Comparison of ENCODE assay signal across 16 cellular contexts in the genomic region with DNA sequence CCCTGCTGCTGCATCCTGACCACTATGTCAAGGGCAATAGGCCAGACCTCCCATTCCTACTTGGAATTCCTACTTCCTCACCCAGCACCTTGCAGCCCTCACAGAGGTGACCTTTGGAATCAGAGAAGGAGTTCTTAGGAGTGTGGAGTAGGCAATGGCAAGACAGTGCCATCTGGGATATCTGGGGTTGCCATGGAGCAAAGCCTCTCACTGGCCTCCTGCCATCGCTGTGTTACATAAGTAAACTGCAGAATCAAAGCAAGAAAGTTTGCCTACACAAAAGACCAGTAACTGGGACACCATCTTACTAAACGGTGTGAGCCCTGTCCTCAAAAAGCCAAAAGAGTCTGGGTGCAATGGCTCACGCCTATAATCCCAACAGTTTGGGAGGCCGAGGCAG.
DNase-seq lines count a peak whose midpoint lies in the region; ATAC-seq and TF ChIP-seq lines count a peak whose summit lies in the region.
"Had no signal": no experiment of that assay in that cellular context is flagged by ENCODE, and none has a peak within 500 bp of the region (broad histone marks: within the 10 kb centered on the region; RNA-seq: fewer than 3 reads in every experiment).

No MANE protein-coding gene starts in this region.

- TF ChIP-seq POLR2A in transverse colon (IDR thresholded peaks at IDR 0.05) (no peak), lower leg skin (IDR thresholded peaks at IDR 0.05) (no peak)

- TF ChIP-seq CTCF in activated CD8-positive, alpha-beta T cell treated with anti-CD3 and anti-CD28 coated beads for 36 hours (IDR thresholded peaks at IDR 0.05) = no peak
- no peak for TF ChIP-seq CTCF in mucosa of descending colon (IDR thresholded peaks at IDR 0.05)
- TF ChIP-seq CTCF in transverse colon (IDR thresholded peaks at IDR 0.05) = no peak
- TF ChIP-seq CTCF in lower leg skin (IDR thresholded peaks at IDR 0.05) = no peak

- no peaks in the 10 kb centered on the region for H3K9me3 ChIP-seq in mucosa of descending colon
- H3K9me3 ChIP-seq in transverse colon = no peaks in the 10 kb centered on the region
- H3K9me3 ChIP-seq: Peyer's patch, suprapubic skin had no signal

- 74 to 100% methylated on average over 2 to 4 of the region's 4 CpGs for WGBS in transverse colon (ENCODE audit: low coverage in 1 of 2), 2 donors
- 75 to 81% methylated on average over 4 of the region's 4 CpGs for WGBS in lower leg skin, 2 donors

- H3K9me3 Mint-ChIP-seq in activated naive CD8-positive, alpha-beta T cell (ENCODE audit: low read depth) = no peaks in the 10 kb centered on the region
- no peaks in the 10 kb centered on the region for H3K9me3 Mint-ChIP-seq in activated naive CD8-positive, alpha-beta T cell treated with anti-CD3 and anti-CD28 coated beads, Interleukin-2, amount 50 U/mL, for 24 hours
- peaks cover 4% of the 10 kb centered on the region for H3K9me3 Mint-ChIP-seq in activated CD8-positive, alpha-beta T cell treated with anti-CD3 and anti-CD28 coated beads for 36 hours
- H3K9me3 Mint-ChIP-seq: activated B cell treated with CpG ODN at 0.5 μM for 24 hours had no signal

- DNase-seq in activated naive CD8-positive, alpha-beta T cell treated with anti-CD3 and anti-CD28 coated beads, Interleukin-2, amount 50 U/mL, for 24 hours = no peak
- no peak for DNase-seq in activated CD8-positive, alpha-beta T cell treated with anti-CD3 and anti-CD28 coated beads for 36 hours
- DNase-seq in mucosa of descending colon (peak in 2 of 3 donors; percentile 45 to 71), transverse colon (peak; percentile 43), lower leg skin (ENCODE audit: low spot score in 2 of 2) (no peak), NOMO-1 treated with dmso at 0.1 percent for 144 hours (lab: John Stamatoyannopoulos, UW; ENCODE audit: unreplicated experiment) (no peak), globus pallidus (ENCODE audit: low spot score) (no peak)
- DNase-seq: activated B cell treated with CpG ODN at 0.5 μM for 24 hours; activated CD8-positive, alpha-beta memory T cell treated with anti-CD3 and anti-CD28 coated beads, Interleukin-2, amount 50 U/mL, for 4 hours; GM23248; kidney; NCI-H1694 treated with DMSO at 0.1 percent for 48 hours; SW 1271 had no signal

- H3K4me3 Mint-ChIP-seq in activated naive CD8-positive, alpha-beta T cell = no peak overlapping the region
- no peak overlapping the region for H3K4me3 Mint-ChIP-seq in activated naive CD8-positive, alpha-beta T cell treated with anti-CD3 and anti-CD28 coated beads, Interleukin-2, amount 50 U/mL, for 24 hours
- no peak overlapping the region for H3K4me3 Mint-ChIP-seq in activated CD8-positive, alpha-beta T cell treated with anti-CD3 and anti-CD28 coated beads for 36 hours
- H3K4me3 Mint-ChIP-seq: activated B cell treated with CpG ODN at 0.5 μM for 24 hours had no signal

- TF ChIP-seq EP300 in transverse colon (IDR thresholded peaks at IDR 0.05; ENCODE audit: low read depth) = no peak

- POLR2A ChIA-PET in activated CD8-positive, alpha-beta T cell treated with anti-CD3 and anti-CD28 coated beads for 36 hours (lab: Charles Lee) = no interaction called here

- no peaks in the 10 kb centered on the region for H3K36me3 ChIP-seq in mucosa of descending colon (ENCODE audit: low read depth)
- H3K36me3 ChIP-seq in transverse colon = peaks cover 0 to 23% (median 3%) of the 10 kb centered on the region in 4 donors

- no peak overlapping the region for H3K27ac ChIP-seq in transverse colon
- H3K27ac ChIP-seq: GM23248, suprapubic skin had no signal

- CTCF ChIA-PET in activated CD8-positive, alpha-beta T cell treated with anti-CD3 and anti-CD28 coated beads for 36 hours (lab: Charles Lee) = interaction anchor here (1.1 kb wide), 1 partner anchor 111 kb away, joined by 5 read pairs; the partner anchor contains the start of gene STK10

- peaks cover 20% of the 10 kb centered on the region for H3K4me1 Mint-ChIP-seq in activated naive CD8-positive, alpha-beta T cell (ENCODE audit: low read depth)
- H3K4me1 Mint-ChIP-seq in activated naive CD8-positive, alpha-beta T cell treated with anti-CD3 and anti-CD28 coated beads, Interleukin-2, amount 50 U/mL, for 24 hours = peaks cover 17% of the 10 kb centered on the region
- peaks cover 17% of the 10 kb centered on the region for H3K4me1 Mint-ChIP-seq in activated CD8-positive, alpha-beta T cell treated with anti-CD3 and anti-CD28 coated beads for 36 hours (ENCODE audit: low read depth)
- H3K4me1 Mint-ChIP-seq: activated B cell treated with CpG ODN at 0.5 μM for 24 hours had no signal

- no peak for ATAC-seq in activated naive CD8-positive, alpha-beta T cell treated with anti-CD3 and anti-CD28 coated beads, Interleukin-2, amount 50 U/mL, for 24 hours
- no peak for ATAC-seq in activated CD8-positive, alpha-beta T cell treated with anti-CD3 and anti-CD28 coated beads for 36 hours
- peak; percentile 85 for ATAC-seq in mucosa of descending colon

- H3K4me1 ChIP-seq in mucosa of descending colon (ENCODE audit: low read depth) (peaks cover 10% of the 10 kb centered on the region), transverse colon (peaks cover 0 to 9% (median 0%) of the 10 kb centered on the region in 4 donors)

- H3K4me3 ChIP-seq in mucosa of descending colon (no peak overlapping the region), transverse colon (no peak overlapping the region), lower leg skin (ENCODE audit: low read depth, poor library complexity, severe bottlenecking) (no peak overlapping the region)
- H3K4me3 ChIP-seq: GM23248, Peyer's patch, suprapubic skin had no signal

- H3K36me3 Mint-ChIP-seq in activated naive CD8-positive, alpha-beta T cell = peaks cover 17% of the 10 kb centered on the region
- H3K36me3 Mint-ChIP-seq in activated naive CD8-positive, alpha-beta T cell treated with anti-CD3 and anti-CD28 coated beads, Interleukin-2, amount 50 U/mL, for 24 hours (ENCODE audit: low read depth) = peaks cover 57% of the 10 kb centered on the region
- H3K36me3 Mint-ChIP-seq in activated CD8-positive, alpha-beta T cell treated with anti-CD3 and anti-CD28 coated beads for 36 hours (ENCODE audit: low read depth) = peaks cover 71% of the 10 kb centered on the region

- intact Hi-C loops in activated CD8-positive, alpha-beta T cell treated with anti-CD3 and anti-CD28 coated beads for 36 hours (cut with micrococcal nuclease) = no loop called here
- intact Hi-C loops in mucosa of descending colon (cut with DNase I, micrococcal nuclease) (no loop called here), transverse colon (cut with DNase I; ENCODE audit: low total_unique reads) (no loop called here), lower leg skin (cut with DNase I; ENCODE audit: low total_unique reads) (no loop called here)

- H3K27me3 ChIP-seq in transverse colon = no peaks in the 10 kb centered on the region
- H3K27me3 ChIP-seq: Peyer's patch, suprapubic skin had no signal

- peak overlapping the region; percentile 58 for H3K27ac Mint-ChIP-seq in activated naive CD8-positive, alpha-beta T cell
- H3K27ac Mint-ChIP-seq in activated naive CD8-positive, alpha-beta T cell treated with anti-CD3 and anti-CD28 coated beads, Interleukin-2, amount 50 U/mL, for 24 hours = no peak overlapping the region
- H3K27ac Mint-ChIP-seq in activated CD8-positive, alpha-beta T cell treated with anti-CD3 and anti-CD28 coated beads for 36 hours = peak overlapping the region; percentile 84
- H3K27ac Mint-ChIP-seq: activated B cell treated with CpG ODN at 0.5 μM for 24 hours had no signal

- H3K27me3 Mint-ChIP-seq in activated naive CD8-positive, alpha-beta T cell = no peaks in the 10 kb centered on the region
- H3K27me3 Mint-ChIP-seq in activated naive CD8-positive, alpha-beta T cell treated with anti-CD3 and anti-CD28 coated beads, Interleukin-2, amount 50 U/mL, for 24 hours = no peaks in the 10 kb centered on the region
- no peaks in the 10 kb centered on the region for H3K27me3 Mint-ChIP-seq in activated CD8-positive, alpha-beta T cell treated with anti-CD3 and anti-CD28 coated beads for 36 hours
- H3K27me3 Mint-ChIP-seq: activated B cell treated with CpG ODN at 0.5 μM for 24 hours had no signal

- in situ Hi-C loops in transverse colon (cut with MboI; ENCODE audit: low pct_ligation_motif_present in 1 of 4, low pct_unique_long_range_greater_than_20kb in 1 of 4, low sequenced_read_pairs in 3 of 4) = no loop called here

Comparison
In these comparisons a context has a peak if more than half of its experiments do, and no peak if none do; other contexts are left out.
1. DNase-seq: peak in mucosa of descending colon (2 of 3) and transverse colon (single experiment); none in activated naive CD8-positive, alpha-beta T cell treated with anti-CD3 and anti-CD28 coated beads, Interleukin-2, amount 50 U/mL, for 24 hours (single experiment), activated CD8-positive, alpha-beta T cell treated with anti-CD3 and anti-CD28 coated beads for 36 hours (single experiment), lower leg skin (0 of 2), NOMO-1 treated with dmso at 0.1 percent for 144 hours (single experiment) and globus pallidus (single experiment).